In genomic region chr17:34980681-34981537, GRCh38 we compare ENCODE assay signal across 7 cellular contexts. TPM values are rescaled to one million over a fixed set of nuclear protein-coding genes. Genes with fewer than 3 reads are reported as not detected.
A peak's percentile ranks its signal among the peaks of the same experiment; 100 is the strongest.
DNase-seq lines count a peak whose midpoint lies in the region; ATAC-seq, FAIRE-seq and TF ChIP-seq lines count a peak whose summit lies in the region.

No MANE protein-coding gene starts in this region.

- no peaks in the 10 kb centered on the region for H3K9me1 ChIP-seq in K562 (ENCODE audit: control insufficient read depth, insufficient read depth, low read length)

- CTCF ChIA-PET in K562 (lab: Yijun Ruan, JAX; ENCODE audit: low intra/inter-chr PET ratio), result interaction anchor here (0.7 kb wide), 1 partner anchor 436 kb away, joined by 3 read pairs; no protein-coding TSS in a partner anchor

- peaks cover 26% of the 10 kb centered on the region for H3K36me3 Mint-ChIP-seq in T-helper 2 cell treated with Interferon-gamma antibody and Interleukin-4, amounts not matched to agents 5 μg/mL and 100 μg/mL, for 36 hours (ENCODE audit: low read depth)

- H2AFZ ChIP-seq in K562 (ENCODE audit: low read depth, low read length), result peak overlapping the region; percentile 90

- TF ChIP-seq POLR2A in GM12892 (IDR thresholded peaks at IDR 0.05; ENCODE audit: low read depth, low read length) (peak; percentile 79; the same call in 1 of the 2 replicates), K562 (conservative IDR thresholded peaks at IDR 0.05) (peak; percentile 59)

- TF ChIP-seq EP300 in K562 (IDR thresholded peaks at IDR 0.05; ENCODE audit: low read length), result no peak

- BruUV-seq in K562 (replicated peaks; lab: Mats Ljungman, UMichigan), result no TSS peak

- peaks cover 17 to 26% of the 10 kb centered on the region in 2 experiments; a peak in 4 of 5 replicates for H3K4me1 ChIP-seq in K562 (replicated peaks in 1 of 2; ENCODE audit: control insufficient read depth in 2 of 2, insufficient read depth in 2 of 2, low read length in 2 of 2)
- H3K4me1 ChIP-seq in iPS-18a (ENCODE audit: control insufficient read depth, low read depth, low read length), result peaks cover 14% of the 10 kb centered on the region
- H3K4me1 ChIP-seq in skeletal muscle satellite cell (ENCODE audit: control insufficient read depth, insufficient read depth, low read length), result peaks cover 17% of the 10 kb centered on the region

- peak; percentile 7 to 13; a peak in 2 of 4 replicates for TF ChIP-seq RAD21 in K562 (CRISPR knock-in tag; conservative IDR thresholded peaks at IDR 0.05 in 1 of 2, IDR thresholded peaks at IDR 0.05 in 1 of 2)

- no peaks in the 10 kb centered on the region for H3K27me3 Mint-ChIP-seq in T-helper 2 cell treated with Interferon-gamma antibody and Interleukin-4, amounts not matched to agents 5 μg/mL and 100 μg/mL, for 36 hours (ENCODE audit: low read depth)

- H3K4me3 Mint-ChIP-seq in T-helper 2 cell treated with Interferon-gamma antibody and Interleukin-4, amounts not matched to agents 5 μg/mL and 100 μg/mL, for 36 hours, result peak overlapping the region; percentile 97

- H3K27ac Mint-ChIP-seq in T-helper 2 cell treated with Interferon-gamma antibody and Interleukin-4, amounts not matched to agents 5 μg/mL and 100 μg/mL, for 36 hours, result peak overlapping the region; percentile 94

- H3K4me1 Mint-ChIP-seq in T-helper 2 cell treated with Interferon-gamma antibody and Interleukin-4, amounts not matched to agents 5 μg/mL and 100 μg/mL, for 36 hours (ENCODE audit: low read depth), result peaks cover 46% of the 10 kb centered on the region

- no peaks in the 10 kb centered on the region for H4K20me1 ChIP-seq in K562 (replicated peaks; ENCODE audit: control insufficient read depth, insufficient read depth, low read length)

- no peaks in the 10 kb centered on the region for H3K9me3 Mint-ChIP-seq in T-helper 2 cell treated with Interferon-gamma antibody and Interleukin-4, amounts not matched to agents 5 μg/mL and 100 μg/mL, for 36 hours

- H3K9ac ChIP-seq in K562 (ENCODE audit: insufficient read depth in 1 of 2, low read depth in 2 of 2, low read length in 2 of 2) (peak overlapping the region; percentile 97 to 99), iPS-18a (ENCODE audit: low read length) (peak overlapping the region; percentile 98), skeletal muscle satellite cell (ENCODE audit: low read depth, low read length) (peak overlapping the region; percentile 100)

- WGBS in K562 (ENCODE audit: insufficient coverage, low coverage, missing lambda C conversion rate), result under 1% methylated on average over 52 of the region's 69 CpGs

- ATAC-seq in HG02610 (IDR thresholded peaks at IDR 0.05; ENCODE audit: unreplicated experiment) (peak; percentile 76), K562 (peak; percentile 88)

- in situ Hi-C loops in K562 (cut with MboI), result no loop called here

- H3K9me3 ChIP-seq in K562 (replicated peaks; ENCODE audit: control insufficient read depth, insufficient read depth, low read depth, low read length) (no peaks in the 10 kb centered on the region), iPS-18a (ENCODE audit: control insufficient read depth, low read depth, low read length) (no peaks in the 10 kb centered on the region), skeletal muscle satellite cell (replicated peaks; ENCODE audit: low read length) (no peaks in the 10 kb centered on the region)

- POLR2A ChIA-PET in K562 (lab: Yijun Ruan, JAX), result interaction anchor here (0.7 to 3.4 kb wide), 25 partner anchors 11 to 1373 kb away, joined by 3 to 27 read pairs (median 4); partner anchors contain the start of genes RAD51D and RFFL

- FAIRE-seq in GM12892 (lab: Jason Lieb, UNC) (peak; percentile 84), K562 (lab: Jason Lieb, UNC) (peak; percentile 48)

- H3K4me2 ChIP-seq in K562 (ENCODE audit: insufficient read depth, low read length), result peak overlapping the region; percentile 89
- peak overlapping the region; percentile 89 for H3K4me2 ChIP-seq in skeletal muscle satellite cell (ENCODE audit: low read length)

- TF ChIP-seq CTCF in K562 (IDR thresholded peaks at IDR 0.05 in 2 of 3, conservative IDR thresholded peaks at IDR 0.05 in 1 of 3; ENCODE audit: insufficient read depth in 2 of 3, low read depth in 1 of 3, low read length in 3 of 3), result peak; percentile 47 to 74 (median 67)

- intact Hi-C loops in K562 (cut with micrococcal nuclease), result loop anchor here (2.0 to 5.0 kb wide), 3 partner anchors 20 to 106 kb away; partner anchors contain the start of genes CCT6B and ZNF830

- H3K36me3 ChIP-seq in K562 (ENCODE audit: control insufficient read depth, insufficient read depth, low read length) (peaks cover 28% of the 10 kb centered on the region), iPS-18a (ENCODE audit: control insufficient read depth, low read depth, low read length) (peaks cover 24% of the 10 kb centered on the region), skeletal muscle satellite cell (ENCODE audit: insufficient read depth, low read length) (no peaks in the 10 kb centered on the region)

- H3K27me3 ChIP-seq in K562 (ENCODE audit: control insufficient read depth in 2 of 2, insufficient read depth in 2 of 2, low read length in 2 of 2) (no peaks in the 10 kb centered on the region), iPS-18a (ENCODE audit: control insufficient read depth, insufficient read depth, low read length) (no peaks in the 10 kb centered on the region), skeletal muscle satellite cell (ENCODE audit: control insufficient read depth, insufficient read depth, low read length) (no peaks in the 10 kb centered on the region)

- H3K79me2 ChIP-seq in K562 (ENCODE audit: control insufficient read depth, insufficient read depth, low read length), result peaks cover 49% of the 10 kb centered on the region

- peak; percentile 90 for DNase-seq in GM12892 (ENCODE audit: insufficient read length)
- peak; percentile 22 for DNase-seq in NCI-H1048 (lab: John Stamatoyannopoulos, UW)
- peak; percentile 73 for DNase-seq in T-helper 2 cell treated with Interferon-gamma antibody and Interleukin-4, amounts not matched to agents 5 μg/mL and 100 μg/mL, for 36 hours (ENCODE audit: low spot score)
- DNase-seq in K562 (ENCODE audit: extremely low read depth in 1 of 4, low spot score in 3 of 4), result peak; percentile 85 to 97 (median 94)

- peak overlapping the region; percentile 78 for H3K4me3 ChIP-seq in K562
- peak overlapping the region; percentile 96 for H3K4me3 ChIP-seq in iPS-18a (ENCODE audit: low read length)
- peak overlapping the region; percentile 95 for H3K4me3 ChIP-seq in skeletal muscle satellite cell (ENCODE audit: low read length)

- H3K27ac ChIP-seq in K562 (ENCODE audit: extremely low read depth, low read depth, low read length) (peak overlapping the region; percentile 96), iPS-18a (ENCODE audit: low read length) (peak overlapping the region; percentile 88)

RNA-seq across cellular contexts. Expression of gene LIG3, which starts 0.6 kb away (rescaled TPM):
- polyA plus RNA-seq in GM12892 (2012; ENCODE audit: missing spikeins), result 12.4 TPM
- 259 and 365 TPM in 2 replicates for total RNA-seq in K562 (2011; cell fraction: chromatin; rRNA removed; ENCODE audit: low replicate concordance)
- total RNA-seq in K562 (2011; cell fraction: nucleolus; rRNA removed), result 160 and 166 TPM in 2 replicates
- total RNA-seq in K562 (2011; cell fraction: nucleoplasm; rRNA removed), result 160 and 180 TPM in 2 replicates
- total RNA-seq in K562 (2014; rRNA removed), result 64.1 and 75.0 TPM in 2 replicates
- total RNA-seq in K562 (2014; rRNA removed; fragmentation: Illumina TruSeq; extraction: Trizol), result 36.8 and 42.5 TPM in 2 replicates
- total RNA-seq in K562 (2015; rRNA removed; fragmentation: Illumina TruSeq; extraction: Trizol), result 33.4 and 38.4 TPM in 2 replicates
- total RNA-seq in K562 (2021), result 55.4 and 55.6 TPM in 2 replicates
- polyA plus RNA-seq in K562 (2011; rRNA removed), result 50.6 and 68.2 TPM in 2 replicates
- polyA plus RNA-seq in K562 (2011; cell fraction: cytosol; rRNA removed), result 45.2 and 57.5 TPM in 2 replicates
- polyA plus RNA-seq in K562 (2011; cell fraction: nucleus; rRNA removed), result 127 and 136 TPM in 2 replicates
- polyA plus RNA-seq in K562 (2012), result 28.5 and 36.8 TPM in 2 replicates
- polyA plus RNA-seq in K562 (2014; fragmentation: Illumina TruSeq; extraction: Trizol), result 40.3 and 43.0 TPM in 2 replicates
- 10 to 100 TPM in 1 of 2 experiments, 1 to 10 TPM in 1; 7.6 to 21.5 TPM for polyA plus RNA-seq in K562 (2014; fragmentation: Nextera tagmentation; extraction: Ambion mirVana)
- polyA plus RNA-seq in K562 (2014; rRNA removed), result 52.3 and 54.3 TPM in 2 replicates
- polyA minus RNA-seq in K562 (2011; rRNA and poly(A)+ RNA removed), result 87.1 and 136 TPM in 2 replicates
- 46.8 and 65.5 TPM in 2 replicates for polyA minus RNA-seq in K562 (2011; cell fraction: cytosol; rRNA and poly(A)+ RNA removed)
- polyA minus RNA-seq in K562 (2011; cell fraction: nucleus; rRNA and poly(A)+ RNA removed), result 72.2 and 106 TPM in 2 replicates
- total RNA-seq in skeletal muscle satellite cell (2012; rRNA removed), result 16.2 and 19.4 TPM in 2 replicates

RNA-seq across cellular contexts. Expression of gene ZNF830, which starts 19.6 kb away (rescaled TPM):
- 10.1 TPM for polyA plus RNA-seq in GM12892 (2012; ENCODE audit: missing spikeins)
- 16.9 and 33.8 TPM in 2 replicates for total RNA-seq in K562 (2011; cell fraction: chromatin; rRNA removed; ENCODE audit: low replicate concordance)
- total RNA-seq in K562 (2011; cell fraction: nucleolus; rRNA removed), result 14.3 and 16.5 TPM in 2 replicates
- 17.1 and 22.1 TPM in 2 replicates for total RNA-seq in K562 (2011; cell fraction: nucleoplasm; rRNA removed)
- total RNA-seq in K562 (2014; rRNA removed) (16.2 and 28.7 TPM in 2 replicates), K562 (2014; rRNA removed; fragmentation: Illumina TruSeq; extraction: Trizol) (21.8 and 22.4 TPM in 2 replicates), K562 (2015; rRNA removed; fragmentation: Illumina TruSeq; extraction: Trizol) (24.7 and 28.0 TPM in 2 replicates), K562 (2021) (17.2 and 21.7 TPM in 2 replicates)
- polyA plus RNA-seq in K562 (2011; rRNA removed) (8.9 and 14.4 TPM in 2 replicates), K562 (2014; fragmentation: Illumina TruSeq; extraction: Trizol) (17.3 and 19.0 TPM in 2 replicates), K562 (2014; fragmentation: Nextera tagmentation; extraction: Ambion mirVana) (10 to 100 TPM; 13.1 to 18.8 TPM), K562 (2014; rRNA removed) (25.4 and 27.1 TPM in 2 replicates)
- polyA plus RNA-seq in K562 (2011; cell fraction: cytosol; rRNA removed), result 4.6 and 5.0 TPM in 2 replicates
- 9.5 and 11.2 TPM in 2 replicates for polyA plus RNA-seq in K562 (2011; cell fraction: nucleus; rRNA removed)
- 10.2 and 13.3 TPM in 2 replicates for polyA plus RNA-seq in K562 (2012)
- polyA minus RNA-seq in K562 (2011; rRNA and poly(A)+ RNA removed), result 10.1 and 13.3 TPM in 2 replicates
- polyA minus RNA-seq in K562 (2011; cell fraction: cytosol; rRNA and poly(A)+ RNA removed), result 2.8 and 3.7 TPM in 2 replicates
- polyA minus RNA-seq in K562 (2011; cell fraction: nucleus; rRNA and poly(A)+ RNA removed), result 15.3 and 16.1 TPM in 2 replicates
- 9.0 and 13.4 TPM in 2 replicates for total RNA-seq in skeletal muscle satellite cell (2012; rRNA removed)

RNA-seq across cellular contexts. Expression of gene CCT6B, which starts 19.6 kb away (rescaled TPM):
- 2.5 TPM for polyA plus RNA-seq in GM12892 (2012; ENCODE audit: missing spikeins)
- 0.62 and 3.4 TPM in 2 replicates for total RNA-seq in K562 (2011; cell fraction: chromatin; rRNA removed; ENCODE audit: low replicate concordance)
- total RNA-seq in K562 (2011; cell fraction: nucleolus; rRNA removed), result 0.39 TPM in 1 of 2 replicates, not detected in the other
- 0.46 and 0.59 TPM in 2 replicates for total RNA-seq in K562 (2011; cell fraction: nucleoplasm; rRNA removed)
- 0.27 TPM in 1 of 2 replicates, not detected in the other for total RNA-seq in K562 (2014; rRNA removed)
- total RNA-seq in K562 (2014; rRNA removed; fragmentation: Illumina TruSeq; extraction: Trizol), result 0.89 and 0.91 TPM in 2 replicates
- 0.53 and 0.58 TPM in 2 replicates for total RNA-seq in K562 (2015; rRNA removed; fragmentation: Illumina TruSeq; extraction: Trizol)
- 0.36 and 0.51 TPM in 2 replicates for total RNA-seq in K562 (2021)
- 0.64 and 0.79 TPM in 2 replicates for polyA plus RNA-seq in K562 (2011; rRNA removed)
- polyA plus RNA-seq in K562 (2011; cell fraction: cytosol; rRNA removed), result 0.09 and 0.32 TPM in 2 replicates
- polyA plus RNA-seq in K562 (2011; cell fraction: nucleus; rRNA removed), result 0.27 and 0.56 TPM in 2 replicates
- polyA plus RNA-seq in K562 (2012), result 0.48 and 1.4 TPM in 2 replicates
- 0.34 and 0.48 TPM in 2 replicates for polyA plus RNA-seq in K562 (2014; fragmentation: Illumina TruSeq; extraction: Trizol)
- under 1 TPM; 0.25 to 0.83 TPM for polyA plus RNA-seq in K562 (2014; fragmentation: Nextera tagmentation; extraction: Ambion mirVana)
- 0.67 and 0.69 TPM in 2 replicates for polyA plus RNA-seq in K562 (2014; rRNA removed)
- 0.18 and 1.0 TPM in 2 replicates for polyA minus RNA-seq in K562 (2011; rRNA and poly(A)+ RNA removed)
- polyA minus RNA-seq in K562 (2011; cell fraction: cytosol; rRNA and poly(A)+ RNA removed), result not detected in 2 replicates
- 0.40 and 0.44 TPM in 2 replicates for polyA minus RNA-seq in K562 (2011; cell fraction: nucleus; rRNA and poly(A)+ RNA removed)
- 1.3 and 1.7 TPM in 2 replicates for total RNA-seq in skeletal muscle satellite cell (2012; rRNA removed)

Comparison
In these comparisons a context has a peak if more than half of its experiments do, and no peak if none do; other contexts are left out.
1. Peak in every context shown above with its lines: DNase-seq, ATAC-seq, H3K4me3 ChIP-seq and H3K27ac ChIP-seq.
2. DNase-seq: peak in every context shown above with its lines; median percentile 94 in K562; 90 in GM12892; 73 in T-helper 2 cell treated with Interferon-gamma antibody and Interleukin-4, amounts not matched to agents 5 μg/mL and 100 μg/mL, for 36 hours; 22 in NCI-H1048.